Comparison of ENCODE assay signal across 8 cellular contexts in the genomic region with DNA sequence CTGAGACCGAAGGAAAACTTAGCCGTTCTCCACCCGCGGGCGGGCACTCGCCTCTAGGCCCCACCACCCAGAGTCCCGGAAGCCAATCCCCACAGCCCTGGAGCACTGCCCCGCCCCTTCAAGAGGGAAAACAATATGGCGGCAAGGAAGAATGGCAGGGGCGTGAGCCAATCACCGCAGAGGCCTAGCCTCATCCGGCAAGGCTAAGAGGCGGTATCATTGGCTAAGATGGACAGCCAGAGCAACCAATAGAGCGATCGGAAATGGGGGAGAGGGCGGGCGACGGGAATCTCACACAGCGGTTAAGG. TPM values are rescaled to one million over a fixed set of nuclear protein-coding genes. Genes with fewer than 3 reads are reported as not detected.
DNase-seq lines count a peak whose midpoint lies in the region; ATAC-seq, FAIRE-seq and TF ChIP-seq lines count a peak whose summit lies in the region.

No MANE protein-coding gene starts in this region.

- H3K4me1 Mint-ChIP-seq in chondrocyte (ENCODE audit: low read depth), result peaks cover 36% of the 10 kb centered on the region

- FAIRE-seq in keratinocyte (lab: Jason Lieb, UNC), result peak; percentile 69

- H3K27me3 Mint-ChIP-seq in chondrocyte (ENCODE audit: low read depth), result no peaks in the 10 kb centered on the region

- TF ChIP-seq CTCF in AG10803 (conservative IDR thresholded peaks at IDR 0.05; ENCODE audit: low read length) (no peak), chondrocyte (IDR thresholded peaks at IDR 0.05) (no peak), keratinocyte (optimal IDR thresholded peaks at IDR 0.05 in 1 of 3, IDR thresholded peaks at IDR 0.05 in 1 of 3, conservative IDR thresholded peaks at IDR 0.05 in 1 of 3; ENCODE audit: extremely low read depth in 1 of 3, insufficient read depth in 2 of 3, low read length in 3 of 3) (no peak)

- H3K4me1 ChIP-seq in keratinocyte (ENCODE audit: control insufficient read depth, extremely low read depth, insufficient read depth, low read length), result peaks cover 21% of the 10 kb centered on the region

- peak overlapping the region; percentile 91 for H3K27ac ChIP-seq in keratinocyte (ENCODE audit: control insufficient read depth, insufficient read depth, low read length)

- peak overlapping the region; percentile 95 for H3K4me2 ChIP-seq in keratinocyte (ENCODE audit: control insufficient read depth, extremely low read depth, insufficient read depth, low read depth, low read length)

- H3K9me3 ChIP-seq in keratinocyte (ENCODE audit: control insufficient read depth, low read depth, low read length), result no peaks in the 10 kb centered on the region

- H2AFZ ChIP-seq in keratinocyte (ENCODE audit: control insufficient read depth, low read length), result peak overlapping the region; percentile 100

- dilution Hi-C loops in keratinocyte (cut with MboI; ENCODE audit: extremely low pct_ligation_motif_present, low sequenced_read_pairs), result loop anchor here (10.0 kb wide), 1 partner anchor 73 kb away; no protein-coding TSS in a partner anchor

- H3K27me3 ChIP-seq in keratinocyte (ENCODE audit: control insufficient read depth, extremely low read depth, insufficient read depth, low read length), result no peaks in the 10 kb centered on the region

- peaks cover 66% of the 10 kb centered on the region for H3K79me2 ChIP-seq in keratinocyte (ENCODE audit: control insufficient read depth, insufficient read depth, low read length)

- no peaks in the 10 kb centered on the region for H3K9me3 Mint-ChIP-seq in chondrocyte (ENCODE audit: low read depth)

- H3K9me1 ChIP-seq in keratinocyte (ENCODE audit: control insufficient read depth, extremely low read depth, insufficient read depth, low read length), result peaks cover 3% of the 10 kb centered on the region

- H3K36me3 Mint-ChIP-seq in chondrocyte (ENCODE audit: low read depth), result no peaks in the 10 kb centered on the region

- DNase-seq in AG10803 (ENCODE audit: low read depth) (peak; percentile 100), NCI-H345 treated with DMSO at 0.1 percent for 48 hours (lab: John Stamatoyannopoulos, UW; ENCODE audit: unreplicated experiment) (peak; percentile 85), chondrocyte (ENCODE audit: low spot score) (peak; percentile 99), keratinocyte (ENCODE audit: low read depth, low spot score) (peak; percentile 93)
- DNase-seq in activated CD4-positive, CD25-positive, alpha-beta regulatory T cell treated with anti-CD3 and anti-CD28 coated beads, Interleukin-2, amount 50 U/mL, for 16 hours (ENCODE audit: low read depth, low spot score), result peak; percentile 95
- DNase-seq in stimulated activated CD4-positive, alpha-beta T cell treated with anti-CD3 and anti-CD28 coated beads, Interleukin-12 subunit alpha, Interleukin-12 subunit beta, amount 100 ng/mL, for 48 hours (ENCODE audit: low read depth in 2 of 3, low spot score in 1 of 3), result peak; percentile 97 to 100 (median 99)

- H3K4me3 ChIP-seq in AG10803 (ENCODE audit: low read length) (peak overlapping the region; percentile 99), keratinocyte (ENCODE audit: control insufficient read depth in 2 of 3, extremely low read depth in 1 of 3, insufficient read depth in 2 of 3, low read depth in 1 of 3, low read length in 3 of 3) (peak overlapping the region; percentile 82 to 99 (median 97))

- ATAC-seq in GM19035 (IDR thresholded peaks at IDR 0.05; ENCODE audit: unreplicated experiment), result peak; percentile 73
- peak; percentile 69 for ATAC-seq in HG03342 (IDR thresholded peaks at IDR 0.05; ENCODE audit: unreplicated experiment)

- H3K4me3 Mint-ChIP-seq in chondrocyte (ENCODE audit: unreplicated experiment), result no peak overlapping the region

- H3K36me3 ChIP-seq in keratinocyte (ENCODE audit: control insufficient read depth in 2 of 2, extremely low read depth in 1 of 2, insufficient read depth in 2 of 2, low read length in 2 of 2), result peaks cover 0 to 4% of the 10 kb centered on the region in 2 experiments

- peak overlapping the region; percentile 96 for H3K9ac ChIP-seq in keratinocyte (ENCODE audit: control insufficient read depth, extremely low read depth, insufficient read depth, low read length)

- peaks cover 16% of the 10 kb centered on the region for H4K20me1 ChIP-seq in keratinocyte (ENCODE audit: control insufficient read depth, extremely low read depth, insufficient read depth, low read length)

- no peak overlapping the region for H3K27ac Mint-ChIP-seq in chondrocyte (ENCODE audit: unreplicated experiment)

RNA-seq across cellular contexts. Expression of a gene that starts 0.5 kb away (rescaled TPM):
- 128 to 137 TPM (median 128 TPM) in 3 replicates for total RNA-seq in chondrocyte
- polyA plus RNA-seq in keratinocyte, result 160 to 229 TPM (median 162 TPM) in 3 replicates
- polyA plus RNA-seq in keratinocyte (2011; ENCODE audit: low read depth), result 21.8 TPM
- 138 and 153 TPM in 2 replicates for polyA plus RNA-seq in keratinocyte (2011; cell fraction: cytosol; rRNA removed)
- polyA plus RNA-seq in keratinocyte (2011; cell fraction: nucleus; rRNA removed), result 160 and 173 TPM in 2 replicates
- polyA plus RNA-seq in keratinocyte (2012; ENCODE audit: low replicate concordance), result 64.3 and 139 TPM in 2 replicates
- polyA minus RNA-seq in keratinocyte, result 163 to 238 TPM (median 196 TPM) in 3 replicates
- 128 TPM for polyA minus RNA-seq in keratinocyte (2011; cell fraction: cytosol; rRNA and poly(A)+ RNA removed)
- 79.6 and 122 TPM in 2 replicates for polyA minus RNA-seq in keratinocyte (2011; cell fraction: nucleus; rRNA and poly(A)+ RNA removed)

RNA-seq across cellular contexts. Expression of a gene that starts 1.8 kb away (rescaled TPM):
- 14.5 to 15.5 TPM (median 15.5 TPM) in 3 replicates for total RNA-seq in chondrocyte
- polyA plus RNA-seq in keratinocyte, result 3.7 to 6.8 TPM (median 4.8 TPM) in 3 replicates
- polyA plus RNA-seq in keratinocyte (2011; ENCODE audit: low read depth), result 2.8 TPM
- 4.0 and 4.7 TPM in 2 replicates for polyA plus RNA-seq in keratinocyte (2011; cell fraction: cytosol; rRNA removed)
- 11.6 and 15.0 TPM in 2 replicates for polyA plus RNA-seq in keratinocyte (2011; cell fraction: nucleus; rRNA removed)
- 4.9 and 7.8 TPM in 2 replicates for polyA plus RNA-seq in keratinocyte (2012; ENCODE audit: low replicate concordance)
- polyA minus RNA-seq in keratinocyte, result 8.8 to 17.2 TPM (median 11.0 TPM) in 3 replicates
- 7.5 TPM for polyA minus RNA-seq in keratinocyte (2011; cell fraction: cytosol; rRNA and poly(A)+ RNA removed)
- polyA minus RNA-seq in keratinocyte (2011; cell fraction: nucleus; rRNA and poly(A)+ RNA removed), result 9.6 and 14.9 TPM in 2 replicates

RNA-seq across cellular contexts. Expression of a gene that starts 50.6 kb away (rescaled TPM):
- not detected in 3 replicates for total RNA-seq in chondrocyte
- 0.60 to 0.81 TPM (median 0.63 TPM) in 3 replicates for polyA plus RNA-seq in keratinocyte
- polyA plus RNA-seq in keratinocyte (2011; ENCODE audit: low read depth), result 0.24 TPM
- polyA plus RNA-seq in keratinocyte (2011; cell fraction: cytosol; rRNA removed), result 0.43 and 0.78 TPM in 2 replicates
- 0.27 and 0.52 TPM in 2 replicates for polyA plus RNA-seq in keratinocyte (2011; cell fraction: nucleus; rRNA removed)
- 0.83 and 2.1 TPM in 2 replicates for polyA plus RNA-seq in keratinocyte (2012; ENCODE audit: low replicate concordance)
- 0.26 to 0.99 TPM (median 0.43 TPM) in 3 replicates for polyA minus RNA-seq in keratinocyte
- not detected for polyA minus RNA-seq in keratinocyte (2011; cell fraction: cytosol; rRNA and poly(A)+ RNA removed)
- 0.39 and 0.42 TPM in 2 replicates for polyA minus RNA-seq in keratinocyte (2011; cell fraction: nucleus; rRNA and poly(A)+ RNA removed)

Comparison
In these comparisons a context has a peak if more than half of its experiments do, and no peak if none do; other contexts are left out.
1. Peak in every context shown above with its lines: DNase-seq, ATAC-seq, H3K4me3 ChIP-seq and H3K27ac ChIP-seq.